ENCODE assay signal across 1 cellular context in the genomic region with DNA sequence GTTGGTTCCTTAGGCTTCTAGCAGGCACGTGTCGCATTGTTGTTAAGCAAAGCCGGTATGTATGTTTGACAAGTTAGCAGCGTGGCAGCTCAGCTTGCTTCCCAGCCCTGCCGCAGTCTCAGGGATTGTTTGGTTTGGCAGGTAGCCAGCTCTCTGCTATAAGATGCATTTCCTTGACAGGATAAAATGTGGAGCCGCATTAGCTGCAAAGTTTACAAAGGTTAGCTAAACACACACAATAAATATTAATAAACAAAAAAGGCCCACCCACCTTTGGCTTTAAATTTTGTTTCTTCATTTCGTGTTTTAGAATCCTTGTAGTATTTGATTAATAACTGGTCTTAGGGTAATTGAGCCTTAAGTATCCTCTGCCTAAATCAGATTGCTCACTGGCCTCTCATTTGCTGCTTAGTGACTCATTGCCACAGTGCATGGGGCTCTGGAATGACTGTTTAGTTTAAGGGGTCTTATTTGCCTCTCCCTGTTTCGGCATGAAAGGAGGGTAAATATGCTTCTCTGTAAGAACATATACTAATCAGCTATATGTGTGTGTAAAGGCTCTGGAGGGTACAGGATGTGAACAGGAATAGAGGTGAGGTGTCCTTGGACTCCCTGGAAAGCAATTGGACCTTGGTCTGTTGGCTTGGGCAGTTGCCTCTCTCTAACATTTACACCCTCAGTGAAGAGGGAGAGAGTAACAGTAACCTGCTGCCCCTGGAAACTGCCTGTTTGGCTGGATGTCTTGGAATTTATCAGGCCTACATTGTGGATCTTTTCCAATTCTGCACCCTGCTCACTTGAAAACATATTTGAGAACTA.
A peak's percentile ranks its signal among the peaks of the same experiment; 100 is the strongest.
TF ChIP-seq lines count a peak whose summit lies in the region.

No MANE protein-coding gene starts in this region.

TF ChIP-seq in HepG2, 621 proteins besides CTCF, POLR2A, EP300 and RAD21 (continued from another document and continues in another):
- TF ChIP-seq SATB2 (CRISPR knock-in tag; IDR thresholded peaks at IDR 0.05) (0 out of 2 replicates have a peak, but pooled peaks have one; percentile 62), ZNF83 (CRISPR knock-in tag; IDR thresholded peaks at IDR 0.05; ENCODE audit: borderline replicate concordance) (no peak), TBX2 (CRISPR knock-in tag; IDR thresholded peaks at IDR 0.05; ENCODE audit: borderline replicate concordance) (peak; percentile 93), HOXA7 (CRISPR knock-in tag; IDR thresholded peaks at IDR 0.05) (no peak), ZNF678 (CRISPR knock-in tag; IDR thresholded peaks at IDR 0.05) (no peak), ZNF333 (CRISPR knock-in tag; IDR thresholded peaks at IDR 0.05; ENCODE audit: borderline replicate concordance) (no peak), TEAD3 (CRISPR knock-in tag; optimal IDR thresholded peaks at IDR 0.05; ENCODE audit: borderline replicate concordance) (peak; percentile 80), FOXJ3 (CRISPR knock-in tag; IDR thresholded peaks at IDR 0.05; ENCODE audit: borderline replicate concordance) (peak; percentile 96), SMC3 (IDR thresholded peaks at IDR 0.05; ENCODE audit: low read length) (0 out of 2 replicates have a peak, but pooled peaks have one; percentile 35), NR2C2 (CRISPR knock-in tag; IDR thresholded peaks at IDR 0.05; ENCODE audit: borderline replicate concordance) (peak; percentile 57; the same call in 1 of the 2 replicates), ONECUT2 (CRISPR knock-in tag; IDR thresholded peaks at IDR 0.05) (peak; percentile 57), ZNF205 (CRISPR knock-in tag; IDR thresholded peaks at IDR 0.05) (no peak; the same call in 1 of the 2 replicates), REPIN1 (CRISPR knock-in tag; IDR thresholded peaks at IDR 0.05; ENCODE audit: borderline replicate concordance, low read depth) (peak; percentile 95), ZFP37 (CRISPR knock-in tag; IDR thresholded peaks at IDR 0.05; ENCODE audit: borderline replicate concordance) (0 out of 2 replicates have a peak, but pooled peaks have one; percentile 42), NFKB2 (CRISPR knock-in tag; IDR thresholded peaks at IDR 0.05; ENCODE audit: borderline replicate concordance) (no peak), GATAD2A (CRISPR knock-in tag; IDR thresholded peaks at IDR 0.05) (peak; percentile 94), ZNF772 (CRISPR knock-in tag; IDR thresholded peaks at IDR 0.05) (0 out of 2 replicates have a peak, but pooled peaks have one; percentile 60), ZNF230 (CRISPR knock-in tag; IDR thresholded peaks at IDR 0.05) (0 out of 2 replicates have a peak, but pooled peaks have one; percentile 39), PCBP1 (IDR thresholded peaks at IDR 0.05; ENCODE audit: borderline replicate concordance, low read depth, low read length) (no peak), RBM22 (optimal IDR thresholded peaks at IDR 0.05; ENCODE audit: low read length) (no peak), MIER2 (CRISPR knock-in tag; IDR thresholded peaks at IDR 0.05) (peak; percentile 25; the same call in 1 of the 2 replicates), SPEN (CRISPR knock-in tag; IDR thresholded peaks at IDR 0.05; ENCODE audit: low read depth) (no peak), CCAR2 (optimal IDR thresholded peaks at IDR 0.05; ENCODE audit: low read depth, low read length) (no peak), HOXA3 (CRISPR knock-in tag; IDR thresholded peaks at IDR 0.05) (no peak; the same call in none of the 2 replicates), KAT7 (CRISPR knock-in tag; IDR thresholded peaks at IDR 0.05; ENCODE audit: borderline replicate concordance) (peak; percentile 71; the same call in 1 of the 2 replicates), ZNF12 (CRISPR knock-in tag; IDR thresholded peaks at IDR 0.05) (no peak; the same call in 1 of the 2 replicates), SKI (IDR thresholded peaks at IDR 0.05; ENCODE audit: partially characterized antibody) (peak; percentile 88), BCL6 (CRISPR knock-in tag; IDR thresholded peaks at IDR 0.05) (peak; percentile 100), THAP11 (CRISPR knock-in tag; IDR thresholded peaks at IDR 0.05) (peak; percentile 57), CREM (IDR thresholded peaks at IDR 0.05) (peak; percentile 80), CREM (CRISPR knock-in tag; IDR thresholded peaks at IDR 0.05) (no peak), ZNF34 (CRISPR knock-in tag; IDR thresholded peaks at IDR 0.05; ENCODE audit: borderline replicate concordance) (peak; percentile 53; the same call in 1 of the 2 replicates), TCF12 (IDR thresholded peaks at IDR 0.05) (no peak), TCF12 (CRISPR knock-in tag; IDR thresholded peaks at IDR 0.05) (peak; percentile 78; the same call in 1 of the 2 replicates), ZNF30 (CRISPR knock-in tag; IDR thresholded peaks at IDR 0.05) (no peak), ATM (IDR thresholded peaks at IDR 0.05; ENCODE audit: borderline replicate concordance) (no peak), ELF3 (CRISPR knock-in tag; IDR thresholded peaks at IDR 0.05) (peak; percentile 83), NFKBIZ (CRISPR knock-in tag; IDR thresholded peaks at IDR 0.05) (0 out of 2 replicates have a peak, but pooled peaks have one; percentile 83)
- TF ChIP-seq, protein P1, sequence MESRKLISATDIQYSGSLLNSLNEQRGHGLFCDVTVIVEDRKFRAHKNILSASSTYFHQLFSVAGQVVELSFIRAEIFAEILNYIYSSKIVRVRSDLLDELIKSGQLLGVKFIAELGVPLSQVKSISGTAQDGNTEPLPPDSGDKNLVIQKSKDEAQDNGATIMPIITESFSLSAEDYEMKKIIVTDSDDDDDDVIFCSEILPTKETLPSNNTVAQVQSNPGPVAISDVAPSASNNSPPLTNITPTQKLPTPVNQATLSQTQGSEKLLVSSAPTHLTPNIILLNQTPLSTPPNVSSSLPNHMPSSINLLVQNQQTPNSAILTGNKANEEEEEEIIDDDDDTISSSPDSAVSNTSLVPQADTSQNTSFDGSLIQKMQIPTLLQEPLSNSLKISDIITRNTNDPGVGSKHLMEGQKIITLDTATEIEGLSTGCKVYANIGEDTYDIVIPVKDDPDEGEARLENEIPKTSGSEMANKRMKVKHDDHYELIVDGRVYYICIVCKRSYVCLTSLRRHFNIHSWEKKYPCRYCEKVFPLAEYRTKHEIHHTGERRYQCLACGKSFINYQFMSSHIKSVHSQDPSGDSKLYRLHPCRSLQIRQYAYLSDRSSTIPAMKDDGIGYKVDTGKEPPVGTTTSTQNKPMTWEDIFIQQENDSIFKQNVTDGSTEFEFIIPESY (CRISPR knock-in tag; IDR thresholded peaks at IDR 0.05) = peak; percentile 38; the same call in 1 of the 2 replicates
- TF ChIP-seq, protein P2, sequence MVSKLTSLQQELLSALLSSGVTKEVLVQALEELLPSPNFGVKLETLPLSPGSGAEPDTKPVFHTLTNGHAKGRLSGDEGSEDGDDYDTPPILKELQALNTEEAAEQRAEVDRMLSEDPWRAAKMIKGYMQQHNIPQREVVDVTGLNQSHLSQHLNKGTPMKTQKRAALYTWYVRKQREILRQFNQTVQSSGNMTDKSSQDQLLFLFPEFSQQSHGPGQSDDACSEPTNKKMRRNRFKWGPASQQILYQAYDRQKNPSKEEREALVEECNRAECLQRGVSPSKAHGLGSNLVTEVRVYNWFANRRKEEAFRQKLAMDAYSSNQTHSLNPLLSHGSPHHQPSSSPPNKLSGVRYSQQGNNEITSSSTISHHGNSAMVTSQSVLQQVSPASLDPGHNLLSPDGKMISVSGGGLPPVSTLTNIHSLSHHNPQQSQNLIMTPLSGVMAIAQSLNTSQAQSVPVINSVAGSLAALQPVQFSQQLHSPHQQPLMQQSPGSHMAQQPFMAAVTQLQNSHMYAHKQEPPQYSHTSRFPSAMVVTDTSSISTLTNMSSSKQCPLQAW (CRISPR knock-in tag; IDR thresholded peaks at IDR 0.05) = peak; percentile 67; the same call in 1 of the 2 replicates
- TF ChIP-seq, protein P3, sequence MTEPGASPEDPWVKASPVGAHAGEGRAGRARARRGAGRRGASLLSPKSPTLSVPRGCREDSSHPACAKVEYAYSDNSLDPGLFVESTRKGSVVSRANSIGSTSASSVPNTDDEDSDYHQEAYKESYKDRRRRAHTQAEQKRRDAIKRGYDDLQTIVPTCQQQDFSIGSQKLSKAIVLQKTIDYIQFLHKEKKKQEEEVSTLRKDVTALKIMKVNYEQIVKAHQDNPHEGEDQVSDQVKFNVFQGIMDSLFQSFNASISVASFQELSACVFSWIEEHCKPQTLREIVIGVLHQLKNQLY (CRISPR knock-in tag; IDR thresholded peaks at IDR 0.05) = peak; percentile 58; the same call in 1 of the 2 replicates
- TF ChIP-seq, protein P4, sequence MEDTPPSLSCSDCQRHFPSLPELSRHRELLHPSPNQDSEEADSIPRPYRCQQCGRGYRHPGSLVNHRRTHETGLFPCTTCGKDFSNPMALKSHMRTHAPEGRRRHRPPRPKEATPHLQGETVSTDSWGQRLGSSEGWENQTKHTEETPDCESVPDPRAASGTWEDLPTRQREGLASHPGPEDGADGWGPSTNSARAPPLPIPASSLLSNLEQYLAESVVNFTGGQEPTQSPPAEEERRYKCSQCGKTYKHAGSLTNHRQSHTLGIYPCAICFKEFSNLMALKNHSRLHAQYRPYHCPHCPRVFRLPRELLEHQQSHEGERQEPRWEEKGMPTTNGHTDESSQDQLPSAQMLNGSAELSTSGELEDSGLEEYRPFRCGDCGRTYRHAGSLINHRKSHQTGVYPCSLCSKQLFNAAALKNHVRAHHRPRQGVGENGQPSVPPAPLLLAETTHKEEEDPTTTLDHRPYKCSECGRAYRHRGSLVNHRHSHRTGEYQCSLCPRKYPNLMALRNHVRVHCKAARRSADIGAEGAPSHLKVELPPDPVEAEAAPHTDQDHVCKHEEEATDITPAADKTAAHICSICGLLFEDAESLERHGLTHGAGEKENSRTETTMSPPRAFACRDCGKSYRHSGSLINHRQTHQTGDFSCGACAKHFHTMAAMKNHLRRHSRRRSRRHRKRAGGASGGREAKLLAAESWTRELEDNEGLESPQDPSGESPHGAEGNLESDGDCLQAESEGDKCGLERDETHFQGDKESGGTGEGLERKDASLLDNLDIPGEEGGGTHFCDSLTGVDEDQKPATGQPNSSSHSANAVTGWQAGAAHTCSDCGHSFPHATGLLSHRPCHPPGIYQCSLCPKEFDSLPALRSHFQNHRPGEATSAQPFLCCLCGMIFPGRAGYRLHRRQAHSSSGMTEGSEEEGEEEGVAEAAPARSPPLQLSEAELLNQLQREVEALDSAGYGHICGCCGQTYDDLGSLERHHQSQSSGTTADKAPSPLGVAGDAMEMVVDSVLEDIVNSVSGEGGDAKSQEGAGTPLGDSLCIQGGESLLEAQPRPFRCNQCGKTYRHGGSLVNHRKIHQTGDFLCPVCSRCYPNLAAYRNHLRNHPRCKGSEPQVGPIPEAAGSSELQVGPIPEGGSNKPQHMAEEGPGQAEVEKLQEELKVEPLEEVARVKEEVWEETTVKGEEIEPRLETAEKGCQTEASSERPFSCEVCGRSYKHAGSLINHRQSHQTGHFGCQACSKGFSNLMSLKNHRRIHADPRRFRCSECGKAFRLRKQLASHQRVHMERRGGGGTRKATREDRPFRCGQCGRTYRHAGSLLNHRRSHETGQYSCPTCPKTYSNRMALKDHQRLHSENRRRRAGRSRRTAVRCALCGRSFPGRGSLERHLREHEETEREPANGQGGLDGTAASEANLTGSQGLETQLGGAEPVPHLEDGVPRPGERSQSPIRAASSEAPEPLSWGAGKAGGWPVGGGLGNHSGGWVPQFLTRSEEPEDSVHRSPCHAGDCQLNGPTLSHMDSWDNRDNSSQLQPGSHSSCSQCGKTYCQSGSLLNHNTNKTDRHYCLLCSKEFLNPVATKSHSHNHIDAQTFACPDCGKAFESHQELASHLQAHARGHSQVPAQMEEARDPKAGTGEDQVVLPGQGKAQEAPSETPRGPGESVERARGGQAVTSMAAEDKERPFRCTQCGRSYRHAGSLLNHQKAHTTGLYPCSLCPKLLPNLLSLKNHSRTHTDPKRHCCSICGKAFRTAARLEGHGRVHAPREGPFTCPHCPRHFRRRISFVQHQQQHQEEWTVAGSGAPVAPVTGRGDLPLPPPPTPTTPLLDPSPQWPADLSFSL (CRISPR knock-in tag; IDR thresholded peaks at IDR 0.05) = no peak
- TF ChIP-seq, protein P5, sequence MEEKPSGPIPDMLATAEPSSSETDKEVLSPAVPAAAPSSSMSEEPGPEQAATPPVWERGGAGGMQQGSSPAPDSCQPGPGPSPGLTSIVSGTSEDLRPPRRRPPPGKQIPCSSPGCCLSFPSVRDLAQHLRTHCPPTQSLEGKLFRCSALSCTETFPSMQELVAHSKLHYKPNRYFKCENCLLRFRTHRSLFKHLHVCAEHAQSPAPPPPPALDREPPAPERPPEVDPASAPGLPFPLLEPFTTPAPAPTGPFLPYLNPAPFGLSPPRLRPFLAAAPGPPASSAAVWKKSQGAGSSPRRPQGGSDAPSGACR (CRISPR knock-in tag; IDR thresholded peaks at IDR 0.05) = no peak
- TF ChIP-seq, protein P6, sequence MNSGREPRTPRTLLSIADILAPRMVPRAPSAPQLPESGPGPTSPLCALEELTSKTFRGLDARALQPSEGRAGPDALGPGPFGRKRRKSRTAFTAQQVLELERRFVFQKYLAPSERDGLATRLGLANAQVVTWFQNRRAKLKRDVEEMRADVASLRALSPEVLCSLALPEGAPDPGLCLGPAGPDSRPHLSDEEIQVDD (CRISPR knock-in tag; IDR thresholded peaks at IDR 0.05; ENCODE audit: borderline replicate concordance) = no peak
- TF ChIP-seq, protein P7, sequence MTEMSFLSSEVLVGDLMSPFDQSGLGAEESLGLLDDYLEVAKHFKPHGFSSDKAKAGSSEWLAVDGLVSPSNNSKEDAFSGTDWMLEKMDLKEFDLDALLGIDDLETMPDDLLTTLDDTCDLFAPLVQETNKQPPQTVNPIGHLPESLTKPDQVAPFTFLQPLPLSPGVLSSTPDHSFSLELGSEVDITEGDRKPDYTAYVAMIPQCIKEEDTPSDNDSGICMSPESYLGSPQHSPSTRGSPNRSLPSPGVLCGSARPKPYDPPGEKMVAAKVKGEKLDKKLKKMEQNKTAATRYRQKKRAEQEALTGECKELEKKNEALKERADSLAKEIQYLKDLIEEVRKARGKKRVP (CRISPR knock-in tag; IDR thresholded peaks at IDR 0.05) = peak in 1 of 2 experiments; percentile 51; a peak in 2 of 4 replicates
- TF ChIP-seq, protein P8, sequence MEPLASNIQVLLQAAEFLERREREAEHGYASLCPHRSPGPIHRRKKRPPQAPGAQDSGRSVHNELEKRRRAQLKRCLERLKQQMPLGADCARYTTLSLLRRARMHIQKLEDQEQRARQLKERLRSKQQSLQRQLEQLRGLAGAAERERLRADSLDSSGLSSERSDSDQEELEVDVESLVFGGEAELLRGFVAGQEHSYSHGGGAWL (CRISPR knock-in tag; IDR thresholded peaks at IDR 0.05) = no peak
- TF ChIP-seq, protein P9, sequence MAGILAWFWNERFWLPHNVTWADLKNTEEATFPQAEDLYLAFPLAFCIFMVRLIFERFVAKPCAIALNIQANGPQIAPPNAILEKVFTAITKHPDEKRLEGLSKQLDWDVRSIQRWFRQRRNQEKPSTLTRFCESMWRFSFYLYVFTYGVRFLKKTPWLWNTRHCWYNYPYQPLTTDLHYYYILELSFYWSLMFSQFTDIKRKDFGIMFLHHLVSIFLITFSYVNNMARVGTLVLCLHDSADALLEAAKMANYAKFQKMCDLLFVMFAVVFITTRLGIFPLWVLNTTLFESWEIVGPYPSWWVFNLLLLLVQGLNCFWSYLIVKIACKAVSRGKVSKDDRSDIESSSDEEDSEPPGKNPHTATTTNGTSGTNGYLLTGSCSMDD (CRISPR knock-in tag; IDR thresholded peaks at IDR 0.05) = no peak
- TF ChIP-seq, protein P10, sequence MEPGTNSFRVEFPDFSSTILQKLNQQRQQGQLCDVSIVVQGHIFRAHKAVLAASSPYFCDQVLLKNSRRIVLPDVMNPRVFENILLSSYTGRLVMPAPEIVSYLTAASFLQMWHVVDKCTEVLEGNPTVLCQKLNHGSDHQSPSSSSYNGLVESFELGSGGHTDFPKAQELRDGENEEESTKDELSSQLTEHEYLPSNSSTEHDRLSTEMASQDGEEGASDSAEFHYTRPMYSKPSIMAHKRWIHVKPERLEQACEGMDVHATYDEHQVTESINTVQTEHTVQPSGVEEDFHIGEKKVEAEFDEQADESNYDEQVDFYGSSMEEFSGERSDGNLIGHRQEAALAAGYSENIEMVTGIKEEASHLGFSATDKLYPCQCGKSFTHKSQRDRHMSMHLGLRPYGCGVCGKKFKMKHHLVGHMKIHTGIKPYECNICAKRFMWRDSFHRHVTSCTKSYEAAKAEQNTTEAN (CRISPR knock-in tag; conservative IDR thresholded peaks at IDR 0.05) = peak; percentile 95
